In the genomic region with DNA sequence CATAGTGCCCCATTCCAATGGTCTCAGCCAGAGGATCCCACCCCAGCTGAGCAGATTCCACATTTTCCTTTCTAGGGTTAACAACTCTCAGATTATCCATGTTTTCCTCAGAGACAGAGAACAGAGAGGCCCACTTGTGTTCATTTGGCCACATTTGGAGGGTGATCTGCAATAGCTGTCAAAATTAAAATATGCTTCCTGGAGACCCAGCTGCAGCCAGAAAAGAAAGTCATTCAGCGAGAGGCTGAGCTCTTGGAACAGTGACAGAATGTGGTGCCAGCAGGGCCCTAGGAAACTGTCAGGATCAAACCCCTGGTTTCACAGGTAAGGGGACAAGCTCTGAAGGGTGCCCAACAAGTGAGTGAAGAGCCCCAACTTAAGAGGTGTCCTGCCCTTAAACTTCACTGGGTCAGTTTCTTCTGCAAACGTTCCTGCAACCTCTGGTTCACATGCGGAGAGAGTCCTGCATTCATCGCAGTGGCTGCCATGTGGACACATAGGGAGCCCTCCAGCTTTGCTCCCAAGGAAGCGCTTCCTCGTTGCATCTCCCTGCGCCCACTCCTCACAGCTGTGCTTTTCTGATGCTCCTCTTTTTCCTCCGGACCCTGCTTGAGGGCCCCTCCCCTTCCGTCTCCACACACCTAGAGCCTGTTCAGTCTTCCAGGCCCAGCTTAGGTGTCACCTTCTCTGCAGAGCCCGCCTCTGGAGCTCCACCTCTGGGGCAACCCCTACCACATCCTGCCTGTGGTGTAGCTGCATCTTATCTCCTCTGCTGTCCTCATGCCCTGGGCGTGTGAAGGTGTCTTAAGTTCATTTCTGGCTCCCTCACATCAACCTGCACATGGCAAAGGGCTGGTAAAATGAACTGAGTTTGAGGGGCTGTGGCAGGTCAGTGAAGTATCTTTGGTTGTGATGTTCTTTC, we compare ENCODE assay signal across 9 cellular contexts. TPM values are rescaled to one million over a fixed set of nuclear protein-coding genes. Genes with fewer than 3 reads are reported as not detected.
DNase-seq lines count a peak whose midpoint lies in the region; ATAC-seq and TF ChIP-seq lines count a peak whose summit lies in the region.
"Had no signal": no experiment of that assay in that cellular context is flagged by ENCODE, and none has a peak within 500 bp of the region (broad histone marks: within the 10 kb centered on the region; RNA-seq: fewer than 3 reads in every experiment).

No MANE protein-coding gene starts in this region.

- peaks cover 72 to 81% of the 10 kb centered on the region in 2 donors for H3K4me1 Mint-ChIP-seq in natural killer cell

- H2AFZ ChIP-seq in OCI-LY1 (ENCODE audit: low read length) = no peak overlapping the region

- no peaks in the 10 kb centered on the region for H3F3A ChIP-seq in OCI-LY1 (ENCODE audit: insufficient read depth, low read length)

- H3K36me3 Mint-ChIP-seq in natural killer cell = no peaks in the 10 kb centered on the region

- no peaks in the 10 kb centered on the region for H3K9me2 ChIP-seq in OCI-LY1 (ENCODE audit: low read depth, low read length)

- peak overlapping the region; percentile 86 for H3K4me3 Mint-ChIP-seq in natural killer cell

- H3K27ac ChIP-seq in OCI-LY1 (ENCODE audit: low read depth, low read length, poor library complexity, severe bottlenecking) (peak overlapping the region; percentile 8), foreskin keratinocyte (no peak overlapping the region)
- H3K27ac ChIP-seq: WERI-Rb-1 had no signal

- no peak overlapping the region for H3K9ac ChIP-seq in OCI-LY1 (ENCODE audit: low read length)

- H3K4me2 ChIP-seq in OCI-LY1 (ENCODE audit: low read length) = no peak overlapping the region

- H3K9me3 ChIP-seq in OCI-LY1 (ENCODE audit: low read length) = no peaks in the 10 kb centered on the region

- no peaks in the 10 kb centered on the region for H3K36me3 ChIP-seq in OCI-LY1 (ENCODE audit: insufficient read depth, low read length)

- no peaks in the 10 kb centered on the region for H3K27me3 Mint-ChIP-seq in natural killer cell (ENCODE audit: low read depth in 2 of 2)

- intact Hi-C loops in natural killer cell (cut with micrococcal nuclease) = loop anchor here (1.0 to 2.0 kb wide), 3 partner anchors 10 to 40 kb away; no protein-coding TSS in a partner anchor

- no peaks in the 10 kb centered on the region for H3K79me2 ChIP-seq in OCI-LY1 (ENCODE audit: insufficient read depth, low read length)

- H3K9me3 Mint-ChIP-seq in natural killer cell = no peaks in the 10 kb centered on the region

- no peaks in the 10 kb centered on the region for H4K20me1 ChIP-seq in OCI-LY1 (ENCODE audit: insufficient read depth, low read length)

- H3K4me3 ChIP-seq in OCI-LY1 (ENCODE audit: low read depth, low read length, poor library complexity, severe bottlenecking) = no peak overlapping the region

- H3K27ac Mint-ChIP-seq in natural killer cell = peak overlapping the region; percentile 91 to 93

- peak; percentile 93 to 97 (median 93) for ATAC-seq in natural killer cell
- ATAC-seq in omental fat pad (ENCODE audit: low FRiP score) = no peak
- ATAC-seq in foreskin keratinocyte = no peak
- ATAC-seq in HG02852 (IDR thresholded peaks at IDR 0.05; ENCODE audit: unreplicated experiment) = no peak

- H3K4me1 ChIP-seq in OCI-LY1 (ENCODE audit: insufficient read depth, low read length, severe bottlenecking) (peaks cover 13% of the 10 kb centered on the region), foreskin keratinocyte (no peaks in the 10 kb centered on the region)

- DNase-seq in activated T-cell treated with anti-CD3 and anti-CD28 coated beads for 48 hours (ENCODE audit: low read depth) = peak; percentile 73
- peak; percentile 70 for DNase-seq in natural killer cell
- DNase-seq in stimulated activated naive CD4-positive, alpha-beta T cell (lab: John Stamatoyannopoulos, UW) = peak; percentile 72 to 93 (median 86)
- DNase-seq in omental fat pad (ENCODE audit: low spot score) = no peak
- no peak for DNase-seq in foreskin keratinocyte
- DNase-seq in NCI-H1694 treated with DMSO at 0.1 percent for 48 hours (lab: John Stamatoyannopoulos, UW) = no peak
- DNase-seq: WERI-Rb-1 had no signal

- TF ChIP-seq CTCF in OCI-LY1 (IDR thresholded peaks at IDR 0.05; ENCODE audit: low read length) (no peak), natural killer cell (IDR thresholded peaks at IDR 0.05) (no peak), omental fat pad (IDR thresholded peaks at IDR 0.05) (no peak), foreskin keratinocyte (conservative IDR thresholded peaks at IDR 0.05) (no peak)

- no peaks in the 10 kb centered on the region for H3K27me3 ChIP-seq in OCI-LY1 (ENCODE audit: insufficient read depth, low read length)
- no peaks in the 10 kb centered on the region for H3K27me3 ChIP-seq in foreskin keratinocyte

RNA-seq across cellular contexts. Expression of a gene that starts 3.9 kb away (rescaled TPM):
- 1 to 10 TPM; 7.8 to 8.6 (median 8.5) TPM for total RNA-seq in natural killer cell
- total RNA-seq in omental fat pad = 1 to 10 TPM in 2 of 4 donors, under 1 TPM in 2; 0.74 to 2.8 (median 1.2) TPM
- 0.21 and 0.48 TPM in 2 replicates for total RNA-seq in foreskin keratinocyte
- 0.12 and 0.26 TPM in 2 replicates for polyA plus RNA-seq in foreskin keratinocyte

RNA-seq across cellular contexts. Expression of a gene that starts 22.3 kb away (rescaled TPM):
- total RNA-seq in natural killer cell (100 to 1,000 TPM; 463 to 946 (median 562) TPM), omental fat pad (100 to 1,000 TPM in 3 of 4 donors, 10 to 100 TPM in 1; 58.9 to 163 (median 131) TPM), foreskin keratinocyte (0.42 and 0.65 TPM in 2 replicates)
- polyA plus RNA-seq in foreskin keratinocyte = 1.0 and 1.2 TPM in 2 replicates

RNA-seq across cellular contexts. Expression of a gene that starts 54.1 kb away (rescaled TPM):
- total RNA-seq in natural killer cell (under 1 TPM in 1 of 3 donors, not detected in 2; 0.45 TPM), omental fat pad (not detected), foreskin keratinocyte (0.07 TPM in 1 of 2 replicates, not detected in the other)
- not detected in 2 replicates for polyA plus RNA-seq in foreskin keratinocyte

Comparison
In these comparisons a context has a peak if more than half of its experiments do, and no peak if none do; other contexts are left out.
1. DNase-seq: peak in activated T-cell treated with anti-CD3 and anti-CD28 coated beads for 48 hours (single experiment), natural killer cell (single experiment) and stimulated activated naive CD4-positive, alpha-beta T cell (6 of 6); none in omental fat pad (single experiment), foreskin keratinocyte (0 of 2) and NCI-H1694 treated with DMSO at 0.1 percent for 48 hours (single experiment).
2. ATAC-seq: peak in natural killer cell (3 of 3); none in omental fat pad (single experiment), foreskin keratinocyte (single experiment) and HG02852 (single experiment).
3. RNA of a gene that starts 22.3 kb away (total RNA-seq): 463 to 946 TPM in natural killer cell and 58.9 to 163 TPM in omental fat pad; 0.42 to 0.65 TPM in foreskin keratinocyte; every median in the first group is over 10 times any median in the second.